1 cellular context compared by ENCODE assay signal in the genomic region with DNA sequence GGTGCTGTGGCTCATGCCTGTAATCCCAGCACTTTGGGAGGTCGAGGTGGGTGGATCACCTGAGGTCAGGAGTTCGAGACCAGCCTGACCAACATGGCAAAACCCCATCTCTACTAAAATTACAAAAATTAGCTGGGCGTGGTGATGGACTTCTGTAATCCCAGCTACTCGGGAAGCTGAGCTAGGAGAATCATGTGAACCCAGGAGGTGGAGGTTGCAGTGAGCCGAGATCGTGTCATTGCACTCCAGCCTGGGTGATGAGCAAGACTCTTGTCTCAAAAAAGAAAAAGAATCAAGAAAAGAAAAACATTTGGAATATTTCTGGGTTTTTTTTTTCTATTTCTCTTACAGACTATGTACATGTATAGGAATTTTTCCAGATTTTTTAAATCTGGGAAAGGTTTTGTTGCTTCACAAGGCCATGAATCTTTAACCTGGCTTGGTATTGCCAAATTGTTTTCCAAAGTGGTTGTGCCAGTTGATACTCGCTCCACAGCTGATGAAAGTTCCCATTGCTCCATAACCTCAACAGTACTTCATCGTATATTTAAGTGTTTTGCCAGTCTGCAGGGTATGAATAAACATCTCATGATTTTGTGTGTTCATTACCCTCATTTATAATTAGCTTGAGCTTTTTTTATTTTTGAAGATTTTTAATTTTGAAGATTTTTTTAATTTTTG.
TF ChIP-seq lines count a peak whose summit lies in the region.

No MANE protein-coding gene starts in this region.

TF ChIP-seq in SK-N-SH treated with all-trans-retinoic acid at 6 μM for 48 hours, 23 proteins besides CTCF, POLR2A, EP300 and RAD21 (continued from another document):
- TF ChIP-seq, protein P1, sequence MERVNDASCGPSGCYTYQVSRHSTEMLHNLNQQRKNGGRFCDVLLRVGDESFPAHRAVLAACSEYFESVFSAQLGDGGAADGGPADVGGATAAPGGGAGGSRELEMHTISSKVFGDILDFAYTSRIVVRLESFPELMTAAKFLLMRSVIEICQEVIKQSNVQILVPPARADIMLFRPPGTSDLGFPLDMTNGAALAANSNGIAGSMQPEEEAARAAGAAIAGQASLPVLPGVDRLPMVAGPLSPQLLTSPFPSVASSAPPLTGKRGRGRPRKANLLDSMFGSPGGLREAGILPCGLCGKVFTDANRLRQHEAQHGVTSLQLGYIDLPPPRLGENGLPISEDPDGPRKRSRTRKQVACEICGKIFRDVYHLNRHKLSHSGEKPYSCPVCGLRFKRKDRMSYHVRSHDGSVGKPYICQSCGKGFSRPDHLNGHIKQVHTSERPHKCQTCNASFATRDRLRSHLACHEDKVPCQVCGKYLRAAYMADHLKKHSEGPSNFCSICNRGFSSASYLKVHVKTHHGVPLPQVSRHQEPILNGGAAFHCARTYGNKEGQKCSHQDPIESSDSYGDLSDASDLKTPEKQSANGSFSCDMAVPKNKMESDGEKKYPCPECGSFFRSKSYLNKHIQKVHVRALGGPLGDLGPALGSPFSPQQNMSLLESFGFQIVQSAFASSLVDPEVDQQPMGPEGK (CRISPR knock-in tag; IDR thresholded peaks at IDR 0.05; ENCODE audit: borderline replicate concordance), result no peak
- TF ChIP-seq ZNF70 (CRISPR knock-in tag; IDR thresholded peaks at IDR 0.05) (no peak), RARB (CRISPR knock-in tag; IDR thresholded peaks at IDR 0.05) (no peak), ZC3H10 (CRISPR knock-in tag; IDR thresholded peaks at IDR 0.05) (no peak), POU6F1 (CRISPR knock-in tag; IDR thresholded peaks at IDR 0.05; ENCODE audit: borderline replicate concordance, low read depth) (no peak)
